27 cellular contexts compared by ENCODE assay signal in genomic region chr9:96089425-96089824, GRCh38.
"Had no signal": no experiment of that assay in that cellular context is flagged by ENCODE, and none has a peak within 500 bp of the region (broad histone marks: within the 10 kb centered on the region; RNA-seq: fewer than 3 reads in every experiment).

No MANE protein-coding gene starts in this region.

- DNase-seq: naive thymus-derived CD8-positive, alpha-beta T cell; occipital lobe; ovary; posterior cingulate gyrus; psoas muscle; right cardiac atrium; right lobe of liver; spleen; stimulated activated CD4-positive, alpha-beta T cell treated with anti-CD3 and anti-CD28 coated beads, Interleukin-12 subunit alpha, Interleukin-12 subunit beta, amount 100 ng/mL, for 4 hours; stimulated activated CD4-positive, alpha-beta T cell treated with anti-CD3 and anti-CD28 coated beads, Interleukin-1b, Interleukin-23, amount 100 ng/mL, for 48 hours; stimulated activated CD4-positive, alpha-beta T cell treated with anti-CD3 and anti-CD28 coated beads, Interleukin-4, amount 100 ng/mL, for 1 hour; stimulated activated CD4-positive, alpha-beta T cell treated with anti-CD3 and anti-CD28 coated beads, Interleukin-4, amount 100 ng/mL, for 4 hours; stimulated activated CD8-positive, alpha-beta memory T cell treated with anti-CD3 and anti-CD28 coated beads, Interleukin-4, amount 100 ng/mL, for 48 hours; stimulated activated naive CD4-positive, alpha-beta T cell; stimulated activated naive CD8-positive, alpha-beta T cell treated with anti-CD3 and anti-CD28 coated beads, Interleukin-15, amount 100 ng/mL, for 72 hours; stimulated activated naive CD8-positive, alpha-beta T cell treated with anti-CD3 and anti-CD28 coated beads, Interleukin-15, Interleukin-2, amounts not matched to agents 100 U/mL and 50 U/mL, for 24 hours; substantia nigra; testis; tibial artery; transverse colon; upper lobe of right lung; uterus had no signal

- H3K4me3 Mint-ChIP-seq: naive thymus-derived CD8-positive, alpha-beta T cell; nephron; neural progenitor cell; stimulated activated memory B cell treated with anti-CD40 and anti-IgM and Interleukin-4, amounts not matched to agents 10 μg/mL and 1 μg/mL and 100 μg/mL, for 72 hours; stimulated activated naive CD8-positive, alpha-beta T cell treated with anti-CD3 and anti-CD28 coated beads, Interleukin-15, amount 100 ng/mL, for 72 hours; type B pancreatic cell had no signal

- H3K27ac Mint-ChIP-seq: naive thymus-derived CD8-positive, alpha-beta T cell; nephron; neural progenitor cell; progenitor cell of endocrine pancreas; stimulated activated memory B cell treated with anti-CD40 and anti-IgM and Interleukin-4, amounts not matched to agents 10 μg/mL and 1 μg/mL and 100 μg/mL, for 72 hours; stimulated activated naive CD8-positive, alpha-beta T cell treated with anti-CD3 and anti-CD28 coated beads, Interleukin-15, amount 100 ng/mL, for 72 hours; type B pancreatic cell had no signal

- H3K4me1 Mint-ChIP-seq: stimulated activated memory B cell treated with anti-CD40 and anti-IgM and Interleukin-4, amounts not matched to agents 10 μg/mL and 1 μg/mL and 100 μg/mL, for 72 hours; stimulated activated naive CD8-positive, alpha-beta T cell treated with anti-CD3 and anti-CD28 coated beads, Interleukin-15, amount 100 ng/mL, for 72 hours had no signal

- ATAC-seq: naive thymus-derived CD8-positive, alpha-beta T cell; psoas muscle; right lobe of liver; stimulated activated memory B cell treated with anti-CD40 and anti-IgM and Interleukin-4, amounts not matched to agents 10 μg/mL and 1 μg/mL and 100 μg/mL, for 72 hours; stimulated activated naive CD8-positive, alpha-beta T cell treated with anti-CD3 and anti-CD28 coated beads, Interleukin-15, amount 100 ng/mL, for 72 hours; stimulated activated naive CD8-positive, alpha-beta T cell treated with anti-CD3 and anti-CD28 coated beads, Interleukin-15, Interleukin-2, amounts not matched to agents 100 U/mL and 50 U/mL, for 24 hours; upper lobe of right lung had no signal

- H3K36me3 Mint-ChIP-seq: naive thymus-derived CD8-positive, alpha-beta T cell; stimulated activated memory B cell treated with anti-CD40 and anti-IgM and Interleukin-4, amounts not matched to agents 10 μg/mL and 1 μg/mL and 100 μg/mL, for 72 hours had no signal
